ENCODE assay signal across 26 cellular contexts in genomic region chr3:50276762-50277101, GRCh38. TPM values are rescaled to one million over a fixed set of nuclear protein-coding genes. Genes with fewer than 3 reads are reported as not detected.
DNase-seq lines count a peak whose midpoint lies in the region; ATAC-seq, FAIRE-seq and TF ChIP-seq lines count a peak whose summit lies in the region.
"Had no signal": no experiment of that assay in that cellular context is flagged by ENCODE, and none has a peak within 500 bp of the region (broad histone marks: within the 10 kb centered on the region; RNA-seq: fewer than 3 reads in every experiment).

No MANE protein-coding gene starts in this region.

- H2BK12ac ChIP-seq in H1 (ENCODE audit: low read depth, low read length) (no peak overlapping the region), neuronal stem cell (ENCODE audit: low read length) (peak overlapping the region; percentile 46)

- TF ChIP-seq RAD21 in H1 (IDR thresholded peaks at IDR 0.05 in 1 of 2, conservative IDR thresholded peaks at IDR 0.05 in 1 of 2; ENCODE audit: low read depth in 2 of 2, low read length in 2 of 2) = no peak

- H2BK15ac ChIP-seq in H1 (ENCODE audit: low read length) = no peak overlapping the region
- H2BK15ac ChIP-seq in neuronal stem cell (ENCODE audit: low read length) = no peak overlapping the region

- no peak overlapping the region for H2BK120ac ChIP-seq in H1 (replicated peaks; ENCODE audit: low read depth, low read length)
- H2BK120ac ChIP-seq in neuronal stem cell (ENCODE audit: low read depth, low read length) = no peak overlapping the region

- H2BK5ac ChIP-seq in H1 (ENCODE audit: low read depth, low read length) (no peak overlapping the region), neuronal stem cell (ENCODE audit: low read length) (peak overlapping the region; percentile 29)

- H3K27ac ChIP-seq in H1 (ENCODE audit: low read depth, low read length) (no peak overlapping the region), neuronal stem cell (replicated peaks; ENCODE audit: low read length) (no peak overlapping the region), hepatocyte (no peak overlapping the region)
- H3K27ac ChIP-seq: 22Rv1, A549, HL-60 had no signal

- H3K23ac ChIP-seq in H1 (ENCODE audit: insufficient read length) (no peak overlapping the region), neuronal stem cell (ENCODE audit: low read depth, low read length, poor library complexity) (no peak overlapping the region)

- H3K27me3 ChIP-seq in H1 (replicated peaks in 1 of 4; ENCODE audit: control insufficient read depth in 3 of 4, extremely low read depth in 1 of 4, insufficient read depth in 3 of 4, low read length in 3 of 4) = peaks cover 27 to 51% (median 43%) of the 10 kb centered on the region in 4 experiments
- peaks cover 9 to 41% (median 24%) of the 10 kb centered on the region in 3 experiments for H3K27me3 ChIP-seq in neuronal stem cell (ENCODE audit: control insufficient read depth in 3 of 3, insufficient read depth in 3 of 3, low read depth in 1 of 3, low read length in 3 of 3)
- peaks cover 10% of the 10 kb centered on the region for H3K27me3 ChIP-seq in hepatocyte

- H3K18ac ChIP-seq in H1 (ENCODE audit: extremely low read depth, low read length) = no peak overlapping the region
- peak overlapping the region; percentile 52 for H3K18ac ChIP-seq in neuronal stem cell (ENCODE audit: low read length)

- no peaks in the 10 kb centered on the region for H3K36me3 ChIP-seq in H1 (ENCODE audit: control insufficient read depth in 2 of 4, insufficient read depth in 4 of 4, low read length in 3 of 4)
- H3K36me3 ChIP-seq in neuronal stem cell (replicated peaks in 1 of 2; ENCODE audit: control insufficient read depth in 2 of 2, insufficient read depth in 2 of 2, low read length in 2 of 2) = no peaks in the 10 kb centered on the region
- no peaks in the 10 kb centered on the region for H3K36me3 ChIP-seq in hepatocyte (replicated peaks; ENCODE audit: insufficient read depth, low read depth)

- no peak overlapping the region for H3K4me3 Mint-ChIP-seq in activated T-helper 2 cell treated with anti-CD3 and anti-CD28 coated beads, Interferon-gamma antibody, Interleukin-2, Interleukin-4, amounts not matched to agents 10 μg/mL and 5 μg/mL and 100 μg/mL, durations not matched to agents 14 hours and 24 hours and 36 hours (ENCODE audit: low read depth)
- H3K4me3 Mint-ChIP-seq: HFFc6 had no signal

- peak overlapping the region; percentile 20; the same call in 1 of the 2 replicates for H4K8ac ChIP-seq in H1 (ENCODE audit: extremely low read depth, insufficient read depth, low read length)
- no peak overlapping the region for H4K8ac ChIP-seq in neuronal stem cell (ENCODE audit: low read depth, low read length)

- no peaks in the 10 kb centered on the region for H3K9me2 ChIP-seq in hepatocyte (replicated peaks; ENCODE audit: insufficient read depth)

- CTCF ChIA-PET in H1 (lab: Charles Lee; ENCODE audit: partially characterized antibody) = interaction anchor here (2.9 to 53.5 kb wide), 5 partner anchors 13 to 83 kb away, joined by 13 to 2149 read pairs (median 75); partner anchors contain the start of genes GNAI2, GNAT1, HYAL2 and SLC38A3

- H3K79me1 ChIP-seq in H1 (ENCODE audit: low read depth, low read length) (no peaks in the 10 kb centered on the region), neuronal stem cell (ENCODE audit: low read depth, low read length) (peaks cover 4% of the 10 kb centered on the region)

- peaks cover 2% of the 10 kb centered on the region; the same call in 1 of the 2 replicates for H3K23me2 ChIP-seq in H1 (ENCODE audit: low read depth, low read length)

- H3K4me1 ChIP-seq in H1 (replicated peaks in 1 of 4; ENCODE audit: control insufficient read depth in 3 of 4, insufficient read depth in 4 of 4, low read length in 3 of 4) (peaks cover 0 to 13% (median 10%) of the 10 kb centered on the region in 4 experiments; a peak in 5 of 7 replicates), neuronal stem cell (ENCODE audit: control insufficient read depth in 2 of 2, insufficient read depth in 1 of 2, low read depth in 1 of 2, low read length in 2 of 2) (peaks cover 9 to 13% of the 10 kb centered on the region in 2 donors), hepatocyte (ENCODE audit: insufficient read depth) (peaks cover 11% of the 10 kb centered on the region)

- intact Hi-C loops in activated T-helper 2 cell treated with anti-CD3 and anti-CD28 coated beads, Interferon-gamma antibody, Interleukin-2, Interleukin-4, amounts not matched to agents 10 μg/mL and 5 μg/mL and 100 μg/mL, durations not matched to agents 14 hours and 24 hours and 36 hours (cut with micrococcal nuclease) = no loop called here

- H4K20me1 ChIP-seq in H1 (replicated peaks in 1 of 2; ENCODE audit: control insufficient read depth in 1 of 2, insufficient read depth in 2 of 2, low read length in 2 of 2) (no peaks in the 10 kb centered on the region), hepatocyte (ENCODE audit: insufficient read depth, poor library complexity, severe bottlenecking) (no peaks in the 10 kb centered on the region)

- H4K5ac ChIP-seq in H1 (ENCODE audit: insufficient read length, low read depth, low read length) = no peak overlapping the region

- POLR2A ChIA-PET in H1 (lab: Charles Lee; ENCODE audit: partially characterized antibody) = interaction anchor here (1.1 to 9.6 kb wide), 9 partner anchors 9 to 60 kb away, joined by 3 to 122 read pairs (median 7); partner anchors contain the start of gene IFRD2

- no peak for TF ChIP-seq EP300 in H1 (IDR thresholded peaks at IDR 0.05; ENCODE audit: borderline replicate concordance in 1 of 2, low read depth in 2 of 2, low read length in 2 of 2)

- no peak overlapping the region for H4K91ac ChIP-seq in H1 (replicated peaks; ENCODE audit: insufficient read length, low read length)
- no peak overlapping the region for H4K91ac ChIP-seq in neuronal stem cell (ENCODE audit: low read depth, low read length, poor library complexity)

- H3K14ac ChIP-seq in H1 (ENCODE audit: insufficient read length) (no peak overlapping the region), neuronal stem cell (ENCODE audit: low read length) (no peak overlapping the region)

- DNase-seq in DMS53 (lab: John Stamatoyannopoulos, UW) (peak; percentile 59), DMS53 treated with DMSO at 0.1 percent for 48 hours (lab: John Stamatoyannopoulos, UW; ENCODE audit: unreplicated experiment) (no peak), H1 (ENCODE audit: low read depth in 1 of 2, low spot score in 2 of 2) (no peak), neuronal stem cell (ENCODE audit: low spot score) (no peak), hepatocyte (ENCODE audit: low spot score) (no peak)
- DNase-seq in activated T-helper 2 cell treated with anti-CD3 and anti-CD28 coated beads, Interferon-gamma antibody, Interleukin-2, Interleukin-4, amounts not matched to agents 10 μg/mL and 5 μg/mL and 100 μg/mL, durations not matched to agents 14 hours and 24 hours and 36 hours (ENCODE audit: low spot score) = no peak
- DNase-seq: AML-193, DMS153, DND-41, EL, HFFc6, IMR-90 had no signal

- H3K4me1 Mint-ChIP-seq in activated T-helper 2 cell treated with anti-CD3 and anti-CD28 coated beads, Interferon-gamma antibody, Interleukin-2, Interleukin-4, amounts not matched to agents 10 μg/mL and 5 μg/mL and 100 μg/mL, durations not matched to agents 14 hours and 24 hours and 36 hours (ENCODE audit: low read depth) = peaks cover 11% of the 10 kb centered on the region

- H3K4me3 ChIP-seq in H1 (ENCODE audit: extremely low read depth in 1 of 4, insufficient read depth in 2 of 4, low read depth in 3 of 4, low read length in 4 of 4) (peak overlapping the region in 2 of 4 experiments; percentile 20 to 61; a peak in 2 of 8 replicates), neuronal stem cell (ENCODE audit: low read length in 2 of 2) (no peak overlapping the region), hepatocyte (no peak overlapping the region)
- H3K4me3 ChIP-seq: A549, K562 had no signal

- H3K4me2 ChIP-seq in H1 (ENCODE audit: insufficient read depth in 1 of 2, low read depth in 2 of 2, low read length in 2 of 2) (peak overlapping the region; percentile 53 to 86; a peak in 3 of 4 replicates), neuronal stem cell (ENCODE audit: insufficient read depth, low read length, poor library complexity, severe bottlenecking) (no peak overlapping the region), hepatocyte (no peak overlapping the region)
- H3K4me2 ChIP-seq: A549 had no signal

- no peak overlapping the region for H3K4ac ChIP-seq in H1 (replicated peaks; ENCODE audit: insufficient read length, low read depth, low read length)
- H3K4ac ChIP-seq in neuronal stem cell (ENCODE audit: low read length) = no peak overlapping the region

- TF ChIP-seq POLR2A in H1 (IDR thresholded peaks at IDR 0.05; ENCODE audit: control extremely low read depth in 1 of 2, low read depth in 2 of 2, low read length in 2 of 2) = no peak

- H3K27me3 Mint-ChIP-seq in activated T-helper 2 cell treated with anti-CD3 and anti-CD28 coated beads, Interferon-gamma antibody, Interleukin-2, Interleukin-4, amounts not matched to agents 10 μg/mL and 5 μg/mL and 100 μg/mL, durations not matched to agents 14 hours and 24 hours and 36 hours (ENCODE audit: low read depth) = peaks cover 36% of the 10 kb centered on the region

- H3K56ac ChIP-seq in H1 (replicated peaks; ENCODE audit: insufficient read length, low read depth, low read length) = no peak overlapping the region

- ATAC-seq in GM21528 (IDR thresholded peaks at IDR 0.05; ENCODE audit: low FRiP score, unreplicated experiment) = no peak
- ATAC-seq: A549, HCT116, K562 had no signal

- WGBS in H1 (ENCODE audit: extremely low coverage in 1 of 2, insufficient coverage in 1 of 2, insufficient read length in 1 of 2, insufficient replicate concordance in 2 of 2, low coverage in 1 of 2, low lambda C conversion rate in 2 of 2, missing lambda C conversion rate in 1 of 2), 2 experiments = 90% methylated on average over 17 of the region's 17 CpGs; no CpG with 5 or more reads in 1 of the 2 experiments
- no CpG with 5 or more reads among the region's 17 CpGs for WGBS in neuronal stem cell (ENCODE audit: extremely low coverage in 2 of 2, insufficient read length in 2 of 2, insufficient replicate concordance in 1 of 2), 2 donors
- WGBS in hepatocyte (ENCODE audit: low lambda C conversion rate, missing lambda C conversion rate) = 93% methylated on average over 17 of the region's 17 CpGs

- no peak overlapping the region for H3K9ac ChIP-seq in H1 (replicated peaks in 1 of 4; ENCODE audit: extremely low read depth in 1 of 4, low read depth in 3 of 4, low read length in 3 of 4)
- H3K9ac ChIP-seq in neuronal stem cell (ENCODE audit: low read depth, low read length, poor library complexity) = no peak overlapping the region

- H2AK5ac ChIP-seq in H1 (ENCODE audit: low read depth, low read length) (0 out of 2 replicates have a peak overlapping the region, but pooled peaks have one; percentile 39), neuronal stem cell (ENCODE audit: low read depth, low read length) (peak overlapping the region; percentile 84)

- no peaks in the 10 kb centered on the region; a peak in 1 of 4 replicates for H3K9me3 ChIP-seq in H1 (ENCODE audit: insufficient read depth in 2 of 2, low read depth in 1 of 2, low read length in 1 of 2)
- H3K9me3 ChIP-seq in neuronal stem cell (replicated peaks in 1 of 2; ENCODE audit: control insufficient read depth in 2 of 2, insufficient read depth in 1 of 2, low read depth in 1 of 2, low read length in 2 of 2) = peaks cover 0 to 4% of the 10 kb centered on the region in 2 donors
- no peaks in the 10 kb centered on the region for H3K9me3 ChIP-seq in hepatocyte (ENCODE audit: low read depth)
- H3K9me3 ChIP-seq: A549 had no signal

- H2AFZ ChIP-seq in H1 (ENCODE audit: low read length) (no peak overlapping the region), neuronal stem cell (ENCODE audit: low read length) (no peak overlapping the region), hepatocyte (no peak overlapping the region)

- no peak overlapping the region for H3K27ac Mint-ChIP-seq in activated T-helper 2 cell treated with anti-CD3 and anti-CD28 coated beads, Interferon-gamma antibody, Interleukin-2, Interleukin-4, amounts not matched to agents 10 μg/mL and 5 μg/mL and 100 μg/mL, durations not matched to agents 14 hours and 24 hours and 36 hours
- H3K27ac Mint-ChIP-seq: CD14-positive monocyte, HFFc6 had no signal

- TF ChIP-seq CTCF in H1 (IDR thresholded peaks at IDR 0.05; ENCODE audit: control extremely low read depth in 1 of 3, insufficient read depth in 1 of 3, low read depth in 1 of 3, low read length in 3 of 3) = no peak
- TF ChIP-seq CTCF in hepatocyte (IDR thresholded peaks at IDR 0.05; ENCODE audit: poor library complexity) = no peak

- H2BK20ac ChIP-seq in H1 (ENCODE audit: low read length) = no peak overlapping the region

- FAIRE-seq in H1 (lab: Jason Lieb, UNC) = no peak
- FAIRE-seq: A549, G401.6, GM12891, GM19239, H54, K562 had no signal

- H3K9me3 Mint-ChIP-seq in activated T-helper 2 cell treated with anti-CD3 and anti-CD28 coated beads, Interferon-gamma antibody, Interleukin-2, Interleukin-4, amounts not matched to agents 10 μg/mL and 5 μg/mL and 100 μg/mL, durations not matched to agents 14 hours and 24 hours and 36 hours = no peaks in the 10 kb centered on the region
- H3K9me3 Mint-ChIP-seq: CD4-positive, alpha-beta memory T cell; HFFc6 had no signal

- no peaks in the 10 kb centered on the region for H3K36me3 Mint-ChIP-seq in activated T-helper 2 cell treated with anti-CD3 and anti-CD28 coated beads, Interferon-gamma antibody, Interleukin-2, Interleukin-4, amounts not matched to agents 10 μg/mL and 5 μg/mL and 100 μg/mL, durations not matched to agents 14 hours and 24 hours and 36 hours (ENCODE audit: low read depth)
- H3K36me3 Mint-ChIP-seq: CD4-positive, alpha-beta memory T cell had no signal

- H3K79me2 ChIP-seq in H1 (ENCODE audit: control insufficient read depth in 1 of 2, insufficient read depth in 2 of 2, low read length in 2 of 2) (no peaks in the 10 kb centered on the region), hepatocyte (peaks cover 2% of the 10 kb centered on the region)

RNA-seq across cellular contexts. Expression of gene LSMEM2, which starts 2.2 kb away (rescaled TPM):
- 0.57 and 0.58 TPM in 2 replicates for total RNA-seq in H1 (2021; fragmentation: NEBNext Ultra II Directional; extraction: Animal tissue kit (Norgen Biotek cat#: 25700))
- polyA plus RNA-seq in H1 (2011; rRNA removed) (0.68 and 0.94 TPM in 2 replicates), hepatocyte (0.39 TPM in 1 of 2 replicates, not detected in the other)
- 0.74 TPM for polyA plus RNA-seq in H1 (2011; cell fraction: cytosol; rRNA removed)
- 1.1 TPM for polyA plus RNA-seq in H1 (2011; cell fraction: nucleus; rRNA removed)
- polyA plus RNA-seq in H1 (2012, experiment 1 of 2) = 0.37 to 0.74 TPM (median 0.57 TPM) in 4 replicates
- 0.38 TPM for polyA plus RNA-seq in H1 (2012, experiment 2 of 2)
- 0.20 TPM for polyA plus RNA-seq in H1 (2013, experiment 1 of 2)
- 0.15 TPM for polyA plus RNA-seq in H1 (2013, experiment 2 of 2)
- 0.63 and 0.69 TPM in 2 replicates for polyA minus RNA-seq in H1 (2011; rRNA and poly(A)+ RNA removed)
- not detected for polyA minus RNA-seq in H1 (2011; cell fraction: cytosol; rRNA and poly(A)+ RNA removed)
- polyA minus RNA-seq in H1 (2011; cell fraction: nucleus; rRNA and poly(A)+ RNA removed) = not detected
- 0.28 TPM for polyA plus RNA-seq in neuronal stem cell (2013, experiment 1 of 2)
- 0.21 TPM for polyA plus RNA-seq in neuronal stem cell (2013, experiment 2 of 2)
- total RNA-seq in hepatocyte = 0.20 TPM in 1 of 2 replicates, not detected in the other
- total RNA-seq in activated T-helper 2 cell treated with anti-CD3 and anti-CD28 coated beads, Interferon-gamma antibody, Interleukin-2, Interleukin-4, amounts not matched to agents 10 μg/mL and 5 μg/mL and 100 μg/mL, durations not matched to agents 14 hours and 24 hours and 36 hours = not detected in 2 replicates
- total RNA-seq: CD4-positive, alpha-beta memory T cell; HT1080; K562 had no signal
- polyA plus RNA-seq: BJ, CD14-positive monocyte, IMR-90, K562 had no signal

RNA-seq across cellular contexts. Expression of gene SEMA3B, which starts 7.8 kb away (rescaled TPM):
- 4.7 and 4.8 TPM in 2 replicates for total RNA-seq in H1 (2021; fragmentation: NEBNext Ultra II Directional; extraction: Animal tissue kit (Norgen Biotek cat#: 25700))
- polyA plus RNA-seq in H1 (2011; rRNA removed) (3.0 and 7.1 TPM in 2 replicates), hepatocyte (104 and 135 TPM in 2 replicates)
- 7.4 TPM for polyA plus RNA-seq in H1 (2011; cell fraction: cytosol; rRNA removed)
- 37.5 TPM for polyA plus RNA-seq in H1 (2011; cell fraction: nucleus; rRNA removed)
- 3.1 to 6.7 TPM (median 5.4 TPM) in 4 replicates for polyA plus RNA-seq in H1 (2012, experiment 1 of 2)
- polyA plus RNA-seq in H1 (2012, experiment 2 of 2) = 2.1 TPM
- polyA plus RNA-seq in H1 (2013, experiment 1 of 2) = 2.4 TPM
- polyA plus RNA-seq in H1 (2013, experiment 2 of 2) = 2.4 TPM
- 1.2 and 1.4 TPM in 2 replicates for polyA minus RNA-seq in H1 (2011; rRNA and poly(A)+ RNA removed)
- polyA minus RNA-seq in H1 (2011; cell fraction: cytosol; rRNA and poly(A)+ RNA removed) = 9.0 TPM
- 6.6 TPM for polyA minus RNA-seq in H1 (2011; cell fraction: nucleus; rRNA and poly(A)+ RNA removed)
- polyA plus RNA-seq in neuronal stem cell (2013, experiment 1 of 2) = 5.0 TPM
- polyA plus RNA-seq in neuronal stem cell (2013, experiment 2 of 2) = 5.2 TPM
- 60.2 and 67.7 TPM in 2 replicates for total RNA-seq in hepatocyte
- 0.30 and 0.68 TPM in 2 replicates for total RNA-seq in activated T-helper 2 cell treated with anti-CD3 and anti-CD28 coated beads, Interferon-gamma antibody, Interleukin-2, Interleukin-4, amounts not matched to agents 10 μg/mL and 5 μg/mL and 100 μg/mL, durations not matched to agents 14 hours and 24 hours and 36 hours
- polyA plus RNA-seq: CD14-positive monocyte; CD4-positive, alpha-beta memory T cell had no signal

RNA-seq across cellular contexts. Expression of gene IFRD2, which starts 15.5 kb away (rescaled TPM):
- 88.8 and 97.8 TPM in 2 replicates for total RNA-seq in H1 (2021; fragmentation: NEBNext Ultra II Directional; extraction: Animal tissue kit (Norgen Biotek cat#: 25700))
- polyA plus RNA-seq in H1 (2011; rRNA removed) = 76.7 and 123 TPM in 2 replicates
- polyA plus RNA-seq in H1 (2011; cell fraction: cytosol; rRNA removed) = 76.7 TPM
- polyA plus RNA-seq in H1 (2011; cell fraction: nucleus; rRNA removed) = 310 TPM
- 72.6 to 93.2 TPM (median 89.6 TPM) in 4 replicates for polyA plus RNA-seq in H1 (2012, experiment 1 of 2)
- polyA plus RNA-seq in H1 (2012, experiment 2 of 2) = 133 TPM
- polyA plus RNA-seq in H1 (2013, experiment 1 of 2) = 61.4 TPM
- 54.6 TPM for polyA plus RNA-seq in H1 (2013, experiment 2 of 2)
- 47.8 and 50.1 TPM in 2 replicates for polyA minus RNA-seq in H1 (2011; rRNA and poly(A)+ RNA removed)
- polyA minus RNA-seq in H1 (2011; cell fraction: cytosol; rRNA and poly(A)+ RNA removed) = 33.3 TPM
- polyA minus RNA-seq in H1 (2011; cell fraction: nucleus; rRNA and poly(A)+ RNA removed) = 86.7 TPM
- polyA plus RNA-seq in neuronal stem cell (2013, experiment 1 of 2) = 23.1 TPM
- 22.1 TPM for polyA plus RNA-seq in neuronal stem cell (2013, experiment 2 of 2)
- 37.0 and 41.4 TPM in 2 replicates for total RNA-seq in hepatocyte
- 71.6 and 76.2 TPM in 2 replicates for polyA plus RNA-seq in hepatocyte
- total RNA-seq in activated T-helper 2 cell treated with anti-CD3 and anti-CD28 coated beads, Interferon-gamma antibody, Interleukin-2, Interleukin-4, amounts not matched to agents 10 μg/mL and 5 μg/mL and 100 μg/mL, durations not matched to agents 14 hours and 24 hours and 36 hours = 154 and 164 TPM in 2 replicates

RNA-seq across cellular contexts. Expression of gene HYAL3, which starts 22.5 kb away (rescaled TPM):
- total RNA-seq in H1 (2021; fragmentation: NEBNext Ultra II Directional; extraction: Animal tissue kit (Norgen Biotek cat#: 25700)) = 3.2 and 4.9 TPM in 2 replicates
- polyA plus RNA-seq in H1 (2011; rRNA removed) (12.2 and 13.0 TPM in 2 replicates), hepatocyte (5.6 and 7.0 TPM in 2 replicates)
- polyA plus RNA-seq in H1 (2011; cell fraction: cytosol; rRNA removed) = 7.5 TPM
- 9.4 TPM for polyA plus RNA-seq in H1 (2011; cell fraction: nucleus; rRNA removed)
- polyA plus RNA-seq in H1 (2012, experiment 1 of 2) = 3.3 to 4.6 TPM (median 4.3 TPM) in 4 replicates
- 6.7 TPM for polyA plus RNA-seq in H1 (2012, experiment 2 of 2)
- polyA plus RNA-seq in H1 (2013, experiment 1 of 2) = 3.5 TPM
- 3.8 TPM for polyA plus RNA-seq in H1 (2013, experiment 2 of 2)
- 2.1 and 6.2 TPM in 2 replicates for polyA minus RNA-seq in H1 (2011; rRNA and poly(A)+ RNA removed)
- polyA minus RNA-seq in H1 (2011; cell fraction: cytosol; rRNA and poly(A)+ RNA removed) = 5.6 TPM
- 5.2 TPM for polyA minus RNA-seq in H1 (2011; cell fraction: nucleus; rRNA and poly(A)+ RNA removed)
- polyA plus RNA-seq in neuronal stem cell (2013, experiment 1 of 2) = 2.5 TPM
- 2.0 TPM for polyA plus RNA-seq in neuronal stem cell (2013, experiment 2 of 2)
- total RNA-seq in hepatocyte = 3.7 and 9.0 TPM in 2 replicates
- total RNA-seq in activated T-helper 2 cell treated with anti-CD3 and anti-CD28 coated beads, Interferon-gamma antibody, Interleukin-2, Interleukin-4, amounts not matched to agents 10 μg/mL and 5 μg/mL and 100 μg/mL, durations not matched to agents 14 hours and 24 hours and 36 hours = 10.8 TPM in 2 replicates

RNA-seq across cellular contexts. Expression of gene NAA80, which starts 22.5 kb away (rescaled TPM):
- 10.1 and 11.3 TPM in 2 replicates for total RNA-seq in H1 (2021; fragmentation: NEBNext Ultra II Directional; extraction: Animal tissue kit (Norgen Biotek cat#: 25700))
- polyA plus RNA-seq in H1 (2011; rRNA removed) = 16.7 and 23.9 TPM in 2 replicates
- 12.0 TPM for polyA plus RNA-seq in H1 (2011; cell fraction: cytosol; rRNA removed)
- polyA plus RNA-seq in H1 (2011; cell fraction: nucleus; rRNA removed) = 36.5 TPM
- polyA plus RNA-seq in H1 (2012, experiment 1 of 2) = 5.4 to 12.0 TPM (median 10.1 TPM) in 4 replicates
- polyA plus RNA-seq in H1 (2012, experiment 2 of 2) = 10.8 TPM
- polyA plus RNA-seq in H1 (2013, experiment 1 of 2) = 10.9 TPM
- polyA plus RNA-seq in H1 (2013, experiment 2 of 2) = 11.2 TPM
- 7.2 and 13.4 TPM in 2 replicates for polyA minus RNA-seq in H1 (2011; rRNA and poly(A)+ RNA removed)
- polyA minus RNA-seq in H1 (2011; cell fraction: cytosol; rRNA and poly(A)+ RNA removed) = 3.4 TPM
- 15.6 TPM for polyA minus RNA-seq in H1 (2011; cell fraction: nucleus; rRNA and poly(A)+ RNA removed)
- 16.7 TPM for polyA plus RNA-seq in neuronal stem cell (2013, experiment 1 of 2)
- polyA plus RNA-seq in neuronal stem cell (2013, experiment 2 of 2) = 16.1 TPM
- 6.7 and 7.1 TPM in 2 replicates for total RNA-seq in hepatocyte
- polyA plus RNA-seq in hepatocyte = 17.0 and 19.5 TPM in 2 replicates
- 24.9 and 25.0 TPM in 2 replicates for total RNA-seq in activated T-helper 2 cell treated with anti-CD3 and anti-CD28 coated beads, Interferon-gamma antibody, Interleukin-2, Interleukin-4, amounts not matched to agents 10 μg/mL and 5 μg/mL and 100 μg/mL, durations not matched to agents 14 hours and 24 hours and 36 hours

Comparison
In these comparisons a context has a peak if more than half of its experiments do, and no peak if none do; other contexts are left out.
1. H3K4me2 ChIP-seq: peak in H1 (2 of 2); none in neuronal stem cell (single experiment) and hepatocyte (single experiment).
2. RNA of gene SEMA3B, which starts 7.8 kb away (total RNA-seq): 60.2 to 67.7 TPM in hepatocyte; 4.7 to 4.8 TPM in H1 and 0.30 to 0.68 TPM in activated T-helper 2 cell treated with anti-CD3 and anti-CD28 coated beads, Interferon-gamma antibody, Interleukin-2, Interleukin-4, amounts not matched to agents 10 μg/mL and 5 μg/mL and 100 μg/mL, durations not matched to agents 14 hours and 24 hours and 36 hours; every median in the first group is over 10 times any median in the second.